ENCODE assay signal across 10 cellular contexts in genomic region chr11:107957109-107957588, GRCh38. TPM values are rescaled to one million over a fixed set of nuclear protein-coding genes. Genes with fewer than 3 reads are reported as not detected.
DNase-seq lines count a peak whose midpoint lies in the region; ATAC-seq lines count a peak whose summit lies in the region.
"Had no signal": no experiment of that assay in that cellular context is flagged by ENCODE, and none has a peak within 500 bp of the region (broad histone marks: within the 10 kb centered on the region; RNA-seq: fewer than 3 reads in every experiment).

No MANE protein-coding gene starts in this region.

- H3K4me1 ChIP-seq in HAP-1 = no peaks in the 10 kb centered on the region

- ATAC-seq in GM19463 (IDR thresholded peaks at IDR 0.05; ENCODE audit: unreplicated experiment) (peak; percentile 72), left ventricle myocardium superior (peak; percentile 50)

- H3K9me3 ChIP-seq in HAP-1 = no peaks in the 10 kb centered on the region

- intact Hi-C loops in left ventricle myocardium superior (cut with micrococcal nuclease) = no loop called here

- in situ Hi-C loops in HAP-1 (cut with MboI; ENCODE audit: low sequenced_read_pairs) = no loop called here

- peak; percentile 58 for DNase-seq in AG20443 (ENCODE audit: low spot score)
- peak; percentile 12 for DNase-seq in NCI-H1694 treated with DMSO at 0.1 percent for 48 hours (lab: John Stamatoyannopoulos, UW)
- no peak for DNase-seq in left ventricle myocardium superior
- DNase-seq in NCI-H1436 (lab: John Stamatoyannopoulos, UW) = no peak
- DNase-seq in SHP77 (lab: John Stamatoyannopoulos, UW) = no peak
- no peak for DNase-seq in HAP-1 (ENCODE audit: low spot score in 2 of 2)
- no peak for DNase-seq in activated CD8-positive, alpha-beta memory T cell treated with anti-CD3 and anti-CD28 coated beads, Interleukin-2, amount 50 U/mL, for 48 hours

- no peaks in the 10 kb centered on the region for H3K27me3 ChIP-seq in HAP-1 (ENCODE audit: low read depth)
- H3K27me3 ChIP-seq: neural progenitor cell had no signal

- no peak overlapping the region for H3K4me3 ChIP-seq in HAP-1
- H3K4me3 ChIP-seq: neural progenitor cell had no signal

- no peaks in the 10 kb centered on the region for H3K36me3 ChIP-seq in HAP-1 (replicated peaks)
- H3K36me3 ChIP-seq: neural progenitor cell had no signal

RNA-seq across cellular contexts. Expression of gene RAB39A, which starts 28.9 kb away (rescaled TPM):
- total RNA-seq in left ventricle myocardium superior = not detected
- total RNA-seq: endothelial cell of umbilical vein had no signal

RNA-seq across cellular contexts. Expression of gene CUL5, which starts 51.5 kb away (rescaled TPM):
- total RNA-seq in left ventricle myocardium superior = 38.3 TPM

Comparison
In these comparisons a context has a peak if more than half of its experiments do, and no peak if none do; other contexts are left out.
1. DNase-seq: peak in AG20443 (single experiment) and NCI-H1694 treated with DMSO at 0.1 percent for 48 hours (single experiment); none in left ventricle myocardium superior (single experiment), NCI-H1436 (single experiment), SHP77 (0 of 2), HAP-1 (0 of 2) and activated CD8-positive, alpha-beta memory T cell treated with anti-CD3 and anti-CD28 coated beads, Interleukin-2, amount 50 U/mL, for 48 hours (single experiment).